In genomic region chr2:196801578-196801977, GRCh38 we compare ENCODE assay signal across 25 cellular contexts. TPM values are rescaled to one million over a fixed set of nuclear protein-coding genes. Genes with fewer than 3 reads are reported as not detected.
DNase-seq lines count a peak whose midpoint lies in the region; TF ChIP-seq lines count a peak whose summit lies in the region.
"Had no signal": no experiment of that assay in that cellular context is flagged by ENCODE, and none has a peak within 500 bp of the region (broad histone marks: within the 10 kb centered on the region; RNA-seq: fewer than 3 reads in every experiment).

No MANE protein-coding gene starts in this region.

- peaks cover 35% of the 10 kb centered on the region for H3K4me1 Mint-ChIP-seq in MCF 10A (ENCODE audit: insufficient read depth, unreplicated experiment)

- peak overlapping the region; percentile 24 for H3K4me3 Mint-ChIP-seq in MCF 10A (ENCODE audit: unreplicated experiment)
- H3K4me3 Mint-ChIP-seq: activated CD8-positive, alpha-beta memory T cell treated with anti-CD3 and anti-CD28 coated beads, Interleukin-2, amount 10 ng/mL, durations not matched to agents 7 days and 5 days; GM23338 had no signal

- CTCF ChIA-PET in MCF 10A (lab: Yijun Ruan, JAX): interaction anchor here (0.5 to 1.2 kb wide), 4 partner anchors 11 to 312 kb away, joined by 3 to 5 read pairs (median 3); no protein-coding TSS in a partner anchor

- H3K4me3 ChIP-seq in breast epithelium (no peak overlapping the region), fibroblast of mammary gland (ENCODE audit: control insufficient read depth, low read depth, low read length) (no peak overlapping the region)
- H3K4me3 ChIP-seq: GM23338, SJCRH30 had no signal

- no peaks in the 10 kb centered on the region for H3K36me3 ChIP-seq in breast epithelium

- TF ChIP-seq POLR2A in breast epithelium (IDR thresholded peaks at IDR 0.05): no peak

- peaks cover 9% of the 10 kb centered on the region for H3K36me3 Mint-ChIP-seq in MCF 10A (ENCODE audit: insufficient read depth, unreplicated experiment)

- POLR2A ChIA-PET in MCF 10A (lab: Yijun Ruan, JAX): interaction anchor here (0.6 to 1.3 kb wide), 2 partner anchors 124 to 633 kb away, joined by 3 to 4 read pairs; partner anchors contain the start of gene SF3B1

- no peaks in the 10 kb centered on the region for H3K9me3 Mint-ChIP-seq in MCF 10A (ENCODE audit: unreplicated experiment)
- H3K9me3 Mint-ChIP-seq: CD8-positive, alpha-beta memory T cell; GM23338 had no signal

- no peaks in the 10 kb centered on the region for H3K9me3 ChIP-seq in breast epithelium
- H3K9me3 ChIP-seq: neutrophil, SJCRH30 had no signal

- intact Hi-C loops in MCF 10A (cut with micrococcal nuclease) (no loop called here), breast epithelium (cut with DNase I; ENCODE audit: low total_unique reads) (no loop called here)

- no peak for TF ChIP-seq CTCF in MCF 10A (IDR thresholded peaks at IDR 0.05; ENCODE audit: unreplicated experiment)
- no peak for TF ChIP-seq CTCF in breast epithelium (IDR thresholded peaks at IDR 0.05)
- no peak for TF ChIP-seq CTCF in fibroblast of mammary gland (conservative IDR thresholded peaks at IDR 0.05; ENCODE audit: control insufficient read depth, insufficient read depth, low read depth, low read length)

- H3K4me1 ChIP-seq in breast epithelium: no peaks in the 10 kb centered on the region
- H3K4me1 ChIP-seq: SJCRH30 had no signal

- H3K27ac ChIP-seq in breast epithelium (no peak overlapping the region), caudate nucleus (ENCODE audit: low read depth, low read length) (no peak overlapping the region)
- H3K27ac ChIP-seq: HL-60, neutrophil, SJCRH30 had no signal

- BruUV-seq in MCF 10A (replicated peaks; lab: Mats Ljungman, UMichigan): no TSS peak

- H3K27ac Mint-ChIP-seq in MCF 10A (ENCODE audit: low read depth, unreplicated experiment): peak overlapping the region; percentile 87
- H3K27ac Mint-ChIP-seq: activated CD8-positive, alpha-beta memory T cell treated with anti-CD3 and anti-CD28 coated beads, Interleukin-2, amount 10 ng/mL, durations not matched to agents 7 days and 5 days; CD8-positive, alpha-beta memory T cell; GM23338 had no signal

- no peaks in the 10 kb centered on the region for H3K27me3 Mint-ChIP-seq in MCF 10A (ENCODE audit: insufficient read depth, unreplicated experiment)

- DNase-seq in MCF 10A (ENCODE audit: unreplicated experiment) (peak; percentile 46), breast epithelium (ENCODE audit: low spot score in 2 of 2) (no peak), NCI-H460 (ENCODE audit: extremely low read depth, low read depth) (peak; percentile 45), fibroblast of mammary gland (ENCODE audit: low read depth) (peak; percentile 36), occipital lobe (lab: John Stamatoyannopoulos, UW) (no peak), caudate nucleus (lab: John Stamatoyannopoulos, UW) (no peak)
- no peak for DNase-seq in activated CD8-positive, alpha-beta memory T cell treated with anti-CD3 and anti-CD28 coated beads for 24 hours
- DNase-seq in stimulated activated CD4-positive, alpha-beta T cell treated with anti-CD3 and anti-CD28 coated beads, Interleukin-12 subunit alpha, Interleukin-12 subunit beta, amount 100 ng/mL, for 4 hours: no peak
- DNase-seq: activated CD8-positive, alpha-beta memory T cell treated with anti-CD3 and anti-CD28 coated beads, Interleukin-2, amount 10 ng/mL, durations not matched to agents 7 days and 5 days; activated effector memory CD4-positive, alpha-beta T cell treated with anti-CD3 and anti-CD28 coated beads, Interleukin-2, amount 50 U/mL, for 16 hours; aorta; CD8-positive, alpha-beta memory T cell; KBM-7; left cardiac atrium; midbrain; NCI-H1105; NCI-H526 treated with DMSO at 0.1 percent for 48 hours; right cardiac atrium; SJCRH30; stimulated activated naive CD4-positive, alpha-beta T cell; T1000; trophoblast cell had no signal

- H3K27me3 ChIP-seq in breast epithelium: no peaks in the 10 kb centered on the region
- H3K27me3 ChIP-seq: SJCRH30 had no signal

RNA-seq across cellular contexts. Expression of gene GTF3C3, which starts 2.1 kb away (rescaled TPM):
- total RNA-seq in MCF 10A (2022) (37.2 and 59.3 TPM in 2 replicates), breast epithelium (10 to 100 TPM; 27.5 to 57.4 (median 48.2) TPM), occipital lobe (50.7 TPM)
- total RNA-seq in NCI-H460 (2014; rRNA removed; shearing (Covaris generic)): 75.0 and 85.5 TPM in 2 replicates
- polyA plus RNA-seq in NCI-H460 (2014; cell fraction: nucleus; rRNA removed): 119 and 337 TPM in 2 replicates

RNA-seq across cellular contexts. Expression of gene C2orf66, which starts 7.6 kb away (rescaled TPM):
- total RNA-seq in MCF 10A (2022) (0.61 and 0.98 TPM in 2 replicates), breast epithelium (1 to 10 TPM in 1 of 3 donors, not detected in 2; 1.2 TPM), occipital lobe (0.16 TPM)
- total RNA-seq in NCI-H460 (2014; rRNA removed; shearing (Covaris generic)): 0.58 and 0.84 TPM in 2 replicates
- polyA plus RNA-seq in NCI-H460 (2014; cell fraction: nucleus; rRNA removed): 0.19 and 1.4 TPM in 2 replicates
- total RNA-seq: CD8-positive, alpha-beta memory T cell; GM23338 had no signal
- polyA plus RNA-seq: aorta; CD8-positive, alpha-beta memory T cell; GM23338 had no signal

Comparison
In these comparisons a context has a peak if more than half of its experiments do, and no peak if none do; other contexts are left out.
1. DNase-seq: peak in MCF 10A (single experiment), NCI-H460 (single experiment) and fibroblast of mammary gland (single experiment); none in breast epithelium (0 of 2), activated CD8-positive, alpha-beta memory T cell treated with anti-CD3 and anti-CD28 coated beads for 24 hours (single experiment), occipital lobe (single experiment), caudate nucleus (0 of 61) and stimulated activated CD4-positive, alpha-beta T cell treated with anti-CD3 and anti-CD28 coated beads, Interleukin-12 subunit alpha, Interleukin-12 subunit beta, amount 100 ng/mL, for 4 hours (single experiment).